Comparison of ENCODE assay signal across 1 cellular context in the genomic region with DNA sequence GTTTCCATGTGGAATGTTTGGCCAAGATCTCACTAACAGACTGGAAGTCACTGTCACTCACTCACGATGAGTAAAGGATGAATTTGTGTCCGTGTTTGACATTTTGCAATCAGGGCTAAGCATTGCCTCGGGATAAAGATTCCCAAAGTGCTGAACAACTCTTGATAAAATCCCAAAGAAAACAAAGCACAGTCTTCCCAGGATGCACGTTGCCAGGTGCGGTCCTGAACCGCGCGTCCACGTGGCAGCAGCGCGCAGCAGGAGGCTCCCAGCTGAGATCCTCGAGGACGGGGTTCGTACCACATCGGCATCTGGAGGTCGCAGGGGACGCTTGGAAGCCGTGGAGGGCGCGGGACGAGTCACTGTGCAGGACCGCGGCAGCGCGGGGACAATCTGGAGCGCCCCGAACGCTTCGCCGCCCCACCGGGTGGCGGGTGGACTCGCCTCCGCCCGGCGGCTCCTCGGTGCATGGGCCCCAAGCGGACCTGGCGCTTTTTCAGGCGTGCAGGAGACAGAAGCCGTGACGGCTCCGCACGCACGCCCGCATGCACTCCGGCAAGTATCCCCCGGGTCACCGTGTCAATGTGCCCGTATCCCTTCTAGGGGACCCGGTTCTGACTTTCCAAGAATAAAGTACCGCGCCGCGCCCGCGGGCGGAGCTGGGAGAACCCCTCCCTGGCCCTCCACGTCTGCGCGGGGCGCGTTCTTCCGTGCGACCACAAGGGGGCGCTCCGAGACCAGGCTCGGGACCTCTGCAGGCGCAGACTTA.
TF ChIP-seq lines count a peak whose summit lies in the region.

No MANE protein-coding gene starts in this region.

TF ChIP-seq in HEK293, 187 proteins besides CTCF, POLR2A, EP300 and RAD21 (continued from another document and continues in another):
- TF ChIP-seq BCL6B (tag by site-specific recombination; IDR thresholded peaks at IDR 0.05) (peak; percentile 79), ZNF2 (tag by site-specific recombination; IDR thresholded peaks at IDR 0.05) (no peak; the same call in 1 of the 2 replicates), ZNF133 (tag by site-specific recombination; IDR thresholded peaks at IDR 0.05) (no peak), SETDB1 (IDR thresholded peaks at IDR 0.05; ENCODE audit: insufficient read length, low read length) (no peak), ZNF184 (tag by site-specific recombination; IDR thresholded peaks at IDR 0.05) (no peak), ZNF785 (tag by site-specific recombination; IDR thresholded peaks at IDR 0.05) (no peak), ZSCAN16 (tag by site-specific recombination; IDR thresholded peaks at IDR 0.05) (no peak), ZXDB (tag by site-specific recombination; IDR thresholded peaks at IDR 0.05) (no peak), ZNF747 (tag by site-specific recombination; IDR thresholded peaks at IDR 0.05) (no peak), ZNF23 (tag by site-specific recombination; IDR thresholded peaks at IDR 0.05; ENCODE audit: borderline replicate concordance) (no peak), ZBTB49 (tag by site-specific recombination; IDR thresholded peaks at IDR 0.05; ENCODE audit: low read depth) (no peak), ZNF335 (tag by site-specific recombination; conservative IDR thresholded peaks at IDR 0.05) (peak; percentile 95), ZFP3 (tag by site-specific recombination; IDR thresholded peaks at IDR 0.05; ENCODE audit: low read depth) (no peak), ZFP69B (tag by site-specific recombination; IDR thresholded peaks at IDR 0.05) (peak; percentile 78; the same call in 1 of the 2 replicates), ZNF174 (tag by site-specific recombination; IDR thresholded peaks at IDR 0.05) (no peak), ZIC2 (tag by site-specific recombination; IDR thresholded peaks at IDR 0.05) (peak; percentile 72), ZBTB21 (tag by site-specific recombination; IDR thresholded peaks at IDR 0.05) (no peak), KLF16 (tag by site-specific recombination; IDR thresholded peaks at IDR 0.05) (no peak), AEBP2 (tag by site-specific recombination; IDR thresholded peaks at IDR 0.05; ENCODE audit: borderline replicate concordance) (no peak), SP7 (tag by site-specific recombination; IDR thresholded peaks at IDR 0.05) (peak; percentile 58), ZSCAN23 (tag by site-specific recombination; IDR thresholded peaks at IDR 0.05) (no peak), PRDM10 (tag by site-specific recombination; IDR thresholded peaks at IDR 0.05) (peak; percentile 94), ZNF654 (tag by site-specific recombination; IDR thresholded peaks at IDR 0.05; ENCODE audit: low read depth) (peak; percentile 90), KLF17 (tag by site-specific recombination; IDR thresholded peaks at IDR 0.05) (peak; percentile 63; the same call in 1 of the 2 replicates), YY1 (tag by site-specific recombination; IDR thresholded peaks at IDR 0.05) (no peak), ZNF621 (tag by site-specific recombination; IDR thresholded peaks at IDR 0.05) (no peak), ZNF423 (tag by site-specific recombination; IDR thresholded peaks at IDR 0.05) (no peak), TRIM28 (IDR thresholded peaks at IDR 0.05; ENCODE audit: borderline replicate concordance, low read length) (0 out of 2 replicates have a peak, but pooled peaks have one; percentile 55), KLF1 (tag by site-specific recombination; IDR thresholded peaks at IDR 0.05) (no peak), KLF10 (tag by site-specific recombination; IDR thresholded peaks at IDR 0.05) (no peak), ZNF645 (tag by site-specific recombination; IDR thresholded peaks at IDR 0.05) (no peak), MYNN (tag by site-specific recombination; IDR thresholded peaks at IDR 0.05; ENCODE audit: borderline replicate concordance) (no peak), ZNF10 (tag by site-specific recombination; IDR thresholded peaks at IDR 0.05) (no peak), ZNF274 (IDR thresholded peaks at IDR 0.05; ENCODE audit: low read length) (no peak), ZNF274 (tag by site-specific recombination; IDR thresholded peaks at IDR 0.05; ENCODE audit: borderline replicate concordance) (no peak), ZNF76 (tag by site-specific recombination; IDR thresholded peaks at IDR 0.05; ENCODE audit: borderline replicate concordance, low read depth) (peak; percentile 78), ZNF792 (tag by site-specific recombination; IDR thresholded peaks at IDR 0.05) (no peak), ZNF292 (tag by site-specific recombination; IDR thresholded peaks at IDR 0.05; ENCODE audit: borderline replicate concordance, low read depth) (no peak), ZNF473 (tag by site-specific recombination; IDR thresholded peaks at IDR 0.05) (no peak), ZNF791 (tag by site-specific recombination; IDR thresholded peaks at IDR 0.05) (no peak), ZNF223 (tag by site-specific recombination; IDR thresholded peaks at IDR 0.05) (no peak)
- TF ChIP-seq, protein P1, sequence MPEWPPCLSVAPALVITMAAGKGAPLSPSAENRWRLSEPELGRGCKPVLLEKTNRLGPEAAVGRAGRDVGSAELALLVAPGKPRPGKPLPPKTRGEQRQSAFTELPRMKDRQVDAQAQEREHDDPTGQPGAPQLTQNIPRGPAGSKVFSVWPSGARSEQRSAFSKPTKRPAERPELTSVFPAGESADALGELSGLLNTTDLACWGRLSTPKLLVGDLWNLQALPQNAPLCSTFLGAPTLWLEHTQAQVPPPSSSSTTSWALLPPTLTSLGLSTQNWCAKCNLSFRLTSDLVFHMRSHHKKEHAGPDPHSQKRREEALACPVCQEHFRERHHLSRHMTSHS (tag by site-specific recombination; IDR thresholded peaks at IDR 0.05): no peak
- TF ChIP-seq, protein P2, sequence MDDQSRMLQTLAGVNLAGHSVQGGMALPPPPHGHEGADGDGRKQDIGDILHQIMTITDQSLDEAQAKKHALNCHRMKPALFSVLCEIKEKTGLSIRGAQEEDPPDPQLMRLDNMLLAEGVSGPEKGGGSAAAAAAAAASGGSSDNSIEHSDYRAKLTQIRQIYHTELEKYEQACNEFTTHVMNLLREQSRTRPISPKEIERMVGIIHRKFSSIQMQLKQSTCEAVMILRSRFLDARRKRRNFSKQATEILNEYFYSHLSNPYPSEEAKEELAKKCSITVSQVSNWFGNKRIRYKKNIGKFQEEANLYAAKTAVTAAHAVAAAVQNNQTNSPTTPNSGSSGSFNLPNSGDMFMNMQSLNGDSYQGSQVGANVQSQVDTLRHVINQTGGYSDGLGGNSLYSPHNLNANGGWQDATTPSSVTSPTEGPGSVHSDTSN (CRISPR knock-in tag; IDR thresholded peaks at IDR 0.05): no peak
- TF ChIP-seq, protein P3, sequence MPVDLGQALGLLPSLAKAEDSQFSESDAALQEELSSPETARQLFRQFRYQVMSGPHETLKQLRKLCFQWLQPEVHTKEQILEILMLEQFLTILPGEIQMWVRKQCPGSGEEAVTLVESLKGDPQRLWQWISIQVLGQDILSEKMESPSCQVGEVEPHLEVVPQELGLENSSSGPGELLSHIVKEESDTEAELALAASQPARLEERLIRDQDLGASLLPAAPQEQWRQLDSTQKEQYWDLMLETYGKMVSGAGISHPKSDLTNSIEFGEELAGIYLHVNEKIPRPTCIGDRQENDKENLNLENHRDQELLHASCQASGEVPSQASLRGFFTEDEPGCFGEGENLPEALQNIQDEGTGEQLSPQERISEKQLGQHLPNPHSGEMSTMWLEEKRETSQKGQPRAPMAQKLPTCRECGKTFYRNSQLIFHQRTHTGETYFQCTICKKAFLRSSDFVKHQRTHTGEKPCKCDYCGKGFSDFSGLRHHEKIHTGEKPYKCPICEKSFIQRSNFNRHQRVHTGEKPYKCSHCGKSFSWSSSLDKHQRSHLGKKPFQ (tag by site-specific recombination; IDR thresholded peaks at IDR 0.05): no peak
- TF ChIP-seq, protein P4, sequence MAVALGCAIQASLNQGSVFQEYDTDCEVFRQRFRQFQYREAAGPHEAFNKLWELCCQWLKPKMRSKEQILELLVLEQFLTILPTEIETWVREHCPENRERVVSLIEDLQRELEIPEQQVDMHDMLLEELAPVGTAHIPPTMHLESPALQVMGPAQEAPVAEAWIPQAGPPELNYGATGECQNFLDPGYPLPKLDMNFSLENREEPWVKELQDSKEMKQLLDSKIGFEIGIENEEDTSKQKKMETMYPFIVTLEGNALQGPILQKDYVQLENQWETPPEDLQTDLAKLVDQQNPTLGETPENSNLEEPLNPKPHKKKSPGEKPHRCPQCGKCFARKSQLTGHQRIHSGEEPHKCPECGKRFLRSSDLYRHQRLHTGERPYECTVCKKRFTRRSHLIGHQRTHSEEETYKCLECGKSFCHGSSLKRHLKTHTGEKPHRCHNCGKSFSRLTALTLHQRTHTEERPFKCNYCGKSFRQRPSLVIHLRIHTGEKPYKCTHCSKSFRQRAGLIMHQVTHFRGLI (tag by site-specific recombination; IDR thresholded peaks at IDR 0.05): no peak
